ENCODE assay signal across 1 cellular context in genomic region chr6:26123675-26124549, GRCh38.
TF ChIP-seq lines count a peak whose summit lies in the region.

No MANE protein-coding gene starts in this region.

TF ChIP-seq in HepG2, 621 proteins besides CTCF, POLR2A, EP300 and RAD21 (continued from another document and continues in another):
- TF ChIP-seq, protein P1, sequence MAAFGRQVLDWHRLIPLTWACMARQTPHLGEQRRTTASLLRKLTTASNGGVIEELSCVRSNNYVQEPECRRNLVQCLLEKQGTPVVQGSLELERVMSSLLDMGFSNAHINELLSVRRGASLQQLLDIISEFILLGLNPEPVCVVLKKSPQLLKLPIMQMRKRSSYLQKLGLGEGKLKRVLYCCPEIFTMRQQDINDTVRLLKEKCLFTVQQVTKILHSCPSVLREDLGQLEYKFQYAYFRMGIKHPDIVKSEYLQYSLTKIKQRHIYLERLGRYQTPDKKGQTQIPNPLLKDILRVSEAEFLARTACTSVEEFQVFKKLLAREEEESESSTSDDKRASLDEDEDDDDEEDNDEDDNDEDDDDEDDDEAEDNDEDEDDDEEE (CRISPR knock-in tag; IDR thresholded peaks at IDR 0.05), result no peak
- peak; percentile 12 for TF ChIP-seq PRDM10 (CRISPR knock-in tag; IDR thresholded peaks at IDR 0.05; ENCODE audit: low read depth)
- peak; percentile 76; the same call in 1 of the 2 replicates for TF ChIP-seq SMYD3 (CRISPR knock-in tag; IDR thresholded peaks at IDR 0.05)
- TF ChIP-seq SP1 (IDR thresholded peaks at IDR 0.05), result no peak
- peak; percentile 33 for TF ChIP-seq SP1 (CRISPR knock-in tag; IDR thresholded peaks at IDR 0.05)
- peak; percentile 84 for TF ChIP-seq SATB2 (CRISPR knock-in tag; IDR thresholded peaks at IDR 0.05)
- peak; percentile 71; the same call in 1 of the 2 replicates for TF ChIP-seq ZNF552 (CRISPR knock-in tag; IDR thresholded peaks at IDR 0.05; ENCODE audit: borderline replicate concordance)
- peak; percentile 63; the same call in 1 of the 2 replicates for TF ChIP-seq FOSL1 (CRISPR knock-in tag; IDR thresholded peaks at IDR 0.05; ENCODE audit: borderline replicate concordance)
- TF ChIP-seq FOXJ3 (CRISPR knock-in tag; IDR thresholded peaks at IDR 0.05; ENCODE audit: borderline replicate concordance), result 0 out of 2 replicates have a peak, but pooled peaks have one; percentile 2
- TF ChIP-seq CBX2 (IDR thresholded peaks at IDR 0.05; ENCODE audit: low read depth, low read length), result no peak
- TF ChIP-seq CBX2 (CRISPR knock-in tag; IDR thresholded peaks at IDR 0.05; ENCODE audit: low read depth), result no peak
- peak; percentile 90; the same call in 1 of the 2 replicates for TF ChIP-seq ZNF766 (CRISPR knock-in tag; IDR thresholded peaks at IDR 0.05; ENCODE audit: borderline replicate concordance)
- TF ChIP-seq ZBTB42 (CRISPR knock-in tag; IDR thresholded peaks at IDR 0.05), result no peak
- no peak; the same call in 1 of the 2 replicates for TF ChIP-seq SIN3B (IDR thresholded peaks at IDR 0.05; ENCODE audit: low read length)
- peak; percentile 67 for TF ChIP-seq THAP11 (CRISPR knock-in tag; IDR thresholded peaks at IDR 0.05)
- TF ChIP-seq ZNF317 (CRISPR knock-in tag; IDR thresholded peaks at IDR 0.05), result 0 out of 2 replicates have a peak, but pooled peaks have one; percentile 59
- TF ChIP-seq HMGXB3 (CRISPR knock-in tag; IDR thresholded peaks at IDR 0.05; ENCODE audit: borderline replicate concordance), result peak; percentile 89; the same call in 1 of the 2 replicates
- 0 out of 2 replicates have a peak, but pooled peaks have one; percentile 81 for TF ChIP-seq ZNF549 (CRISPR knock-in tag; IDR thresholded peaks at IDR 0.05)
- no peak for TF ChIP-seq SOX5 (CRISPR knock-in tag; IDR thresholded peaks at IDR 0.05; ENCODE audit: borderline replicate concordance)
- TF ChIP-seq SNRNP70 (IDR thresholded peaks at IDR 0.05; ENCODE audit: low read depth, low read length), result no peak
- peak; percentile 58 for TF ChIP-seq ZNF772 (CRISPR knock-in tag; IDR thresholded peaks at IDR 0.05)
- 0 out of 2 replicates have a peak, but pooled peaks have one; percentile 20 for TF ChIP-seq HCFC1 (IDR thresholded peaks at IDR 0.05; ENCODE audit: low read depth, low read length)
- peak; percentile 16; the same call in 1 of the 2 replicates for TF ChIP-seq NCOA2 (CRISPR knock-in tag; IDR thresholded peaks at IDR 0.05)
- peak; percentile 96 for TF ChIP-seq AGO2 (optimal IDR thresholded peaks at IDR 0.05; ENCODE audit: low read depth, low read length)
- peak; percentile 76; the same call in 1 of the 2 replicates for TF ChIP-seq ZNF567 (CRISPR knock-in tag; IDR thresholded peaks at IDR 0.05; ENCODE audit: borderline replicate concordance)
- TF ChIP-seq SP4 (CRISPR knock-in tag; IDR thresholded peaks at IDR 0.05), result peak; percentile 71
- TF ChIP-seq ZSCAN20 (CRISPR knock-in tag; IDR thresholded peaks at IDR 0.05; ENCODE audit: borderline replicate concordance), result peak; percentile 80
- no peak for TF ChIP-seq CHD4 (IDR thresholded peaks at IDR 0.05; ENCODE audit: borderline replicate concordance, low read length)
- peak; percentile 46; the same call in 1 of the 2 replicates for TF ChIP-seq ZNF160 (CRISPR knock-in tag; IDR thresholded peaks at IDR 0.05)
- TF ChIP-seq GATA4 (IDR thresholded peaks at IDR 0.05; ENCODE audit: borderline replicate concordance, low read depth), result peak; percentile 82
- no peak for TF ChIP-seq ZNF644 (CRISPR knock-in tag; IDR thresholded peaks at IDR 0.05; ENCODE audit: low read depth)
- TF ChIP-seq GMEB1 (CRISPR knock-in tag; IDR thresholded peaks at IDR 0.05; ENCODE audit: borderline replicate concordance), result 0 out of 2 replicates have a peak, but pooled peaks have one; percentile 53
- peak; percentile 67; the same call in 1 of the 2 replicates for TF ChIP-seq CREM (IDR thresholded peaks at IDR 0.05)
- no peak for TF ChIP-seq CREM (CRISPR knock-in tag; IDR thresholded peaks at IDR 0.05)
- TF ChIP-seq FOXP1 (IDR thresholded peaks at IDR 0.05), result no peak
- 0 out of 2 replicates have a peak, but pooled peaks have one; percentile 46 for TF ChIP-seq FOXP1 (CRISPR knock-in tag; IDR thresholded peaks at IDR 0.05)
- peak; percentile 61 for TF ChIP-seq ZMYM2 (CRISPR knock-in tag; IDR thresholded peaks at IDR 0.05)
- TF ChIP-seq SMAD3 (CRISPR knock-in tag; IDR thresholded peaks at IDR 0.05), result peak; percentile 62; the same call in 1 of the 2 replicates
- no peak; the same call in 1 of the 2 replicates for TF ChIP-seq AKAP8 (CRISPR knock-in tag; IDR thresholded peaks at IDR 0.05)
- peak; percentile 51; the same call in 1 of the 2 replicates for TF ChIP-seq HOXA3 (CRISPR knock-in tag; IDR thresholded peaks at IDR 0.05)
- no peak for TF ChIP-seq SRSF4 (IDR thresholded peaks at IDR 0.05; ENCODE audit: low read depth, low read length, poor library complexity, severe bottlenecking)
- TF ChIP-seq ZNF256 (CRISPR knock-in tag; conservative IDR thresholded peaks at IDR 0.05), result peak; percentile 95
- no peak; the same call in 1 of the 2 replicates for TF ChIP-seq HBP1 (CRISPR knock-in tag; IDR thresholded peaks at IDR 0.05; ENCODE audit: low read depth)
- TF ChIP-seq ZNF788 (CRISPR knock-in tag; IDR thresholded peaks at IDR 0.05; ENCODE audit: borderline replicate concordance), result peak; percentile 58
- peak; percentile 95 for TF ChIP-seq RBFOX2 (IDR thresholded peaks at IDR 0.05; ENCODE audit: low read depth, low read length)
- no peak for TF ChIP-seq MAFK (conservative IDR thresholded peaks at IDR 0.05 in 1 of 2, IDR thresholded peaks at IDR 0.05 in 1 of 2; ENCODE audit: low read length in 2 of 2)
- TF ChIP-seq, protein P2, sequence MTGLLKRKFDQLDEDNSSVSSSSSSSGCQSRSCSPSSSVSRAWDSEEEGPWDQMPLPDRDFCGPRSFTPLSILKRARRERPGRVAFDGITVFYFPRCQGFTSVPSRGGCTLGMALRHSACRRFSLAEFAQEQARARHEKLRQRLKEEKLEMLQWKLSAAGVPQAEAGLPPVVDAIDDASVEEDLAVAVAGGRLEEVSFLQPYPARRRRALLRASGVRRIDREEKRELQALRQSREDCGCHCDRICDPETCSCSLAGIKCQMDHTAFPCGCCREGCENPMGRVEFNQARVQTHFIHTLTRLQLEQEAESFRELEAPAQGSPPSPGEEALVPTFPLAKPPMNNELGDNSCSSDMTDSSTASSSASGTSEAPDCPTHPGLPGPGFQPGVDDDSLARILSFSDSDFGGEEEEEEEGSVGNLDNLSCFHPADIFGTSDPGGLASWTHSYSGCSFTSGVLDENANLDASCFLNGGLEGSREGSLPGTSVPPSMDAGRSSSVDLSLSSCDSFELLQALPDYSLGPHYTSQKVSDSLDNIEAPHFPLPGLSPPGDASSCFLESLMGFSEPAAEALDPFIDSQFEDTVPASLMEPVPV (CRISPR knock-in tag; IDR thresholded peaks at IDR 0.05), result peak; percentile 86
- TF ChIP-seq ZFY (CRISPR knock-in tag; IDR thresholded peaks at IDR 0.05), result peak; percentile 81
- TF ChIP-seq ZNF136 (CRISPR knock-in tag; IDR thresholded peaks at IDR 0.05; ENCODE audit: low read depth), result 0 out of 2 replicates have a peak, but pooled peaks have one; percentile 41
- peak; percentile 56 for TF ChIP-seq AGO1 (IDR thresholded peaks at IDR 0.05; ENCODE audit: low read depth, low read length, poor library complexity, severe bottlenecking)
- TF ChIP-seq TBX2 (CRISPR knock-in tag; IDR thresholded peaks at IDR 0.05; ENCODE audit: borderline replicate concordance), result 0 out of 2 replicates have a peak, but pooled peaks have one; percentile 53
- TF ChIP-seq FLYWCH1 (CRISPR knock-in tag; IDR thresholded peaks at IDR 0.05), result no peak
- peak; percentile 39; the same call in 1 of the 2 replicates for TF ChIP-seq HDAC2 (CRISPR knock-in tag; IDR thresholded peaks at IDR 0.05)
- no peak for TF ChIP-seq ZMYM3 (CRISPR knock-in tag; IDR thresholded peaks at IDR 0.05)
- TF ChIP-seq BCL6 (CRISPR knock-in tag; IDR thresholded peaks at IDR 0.05), result no peak; the same call in 1 of the 2 replicates
- TF ChIP-seq ZMAT3 (CRISPR knock-in tag; conservative IDR thresholded peaks at IDR 0.05), result peak; percentile 84
- TF ChIP-seq ZNF589 (CRISPR knock-in tag; conservative IDR thresholded peaks at IDR 0.05), result peak; percentile 31; the same call in 1 of the 2 replicates
- TF ChIP-seq, protein P3, sequence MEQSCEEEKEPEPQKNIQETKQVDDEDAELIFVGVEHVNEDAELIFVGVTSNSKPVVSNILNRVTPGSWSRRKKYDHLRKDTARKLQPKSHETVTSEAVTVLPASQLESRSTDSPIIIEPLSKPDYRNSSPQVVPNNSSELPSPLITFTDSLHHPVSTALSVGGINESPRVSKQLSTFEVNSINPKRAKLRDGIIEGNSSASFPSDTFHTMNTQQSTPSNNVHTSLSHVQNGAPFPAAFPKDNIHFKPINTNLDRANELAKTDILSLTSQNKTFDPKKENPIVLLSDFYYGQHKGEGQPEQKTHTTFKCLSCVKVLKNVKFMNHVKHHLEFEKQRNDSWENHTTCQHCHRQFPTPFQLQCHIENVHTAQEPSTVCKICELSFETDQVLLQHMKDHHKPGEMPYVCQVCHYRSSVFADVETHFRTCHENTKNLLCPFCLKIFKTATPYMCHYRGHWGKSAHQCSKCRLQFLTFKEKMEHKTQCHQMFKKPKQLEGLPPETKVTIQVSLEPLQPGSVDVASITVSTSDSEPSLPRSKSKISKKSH (CRISPR knock-in tag; IDR thresholded peaks at IDR 0.05; ENCODE audit: borderline replicate concordance), result peak; percentile 60; the same call in 1 of the 2 replicates
